ENCODE assay signal across 15 cellular contexts in genomic region chr6:395432-396125, GRCh38. TPM values are rescaled to one million over a fixed set of nuclear protein-coding genes. Genes with fewer than 3 reads are reported as not detected.
DNase-seq lines count a peak whose midpoint lies in the region; ATAC-seq, FAIRE-seq and TF ChIP-seq lines count a peak whose summit lies in the region.
"Had no signal": no experiment of that assay in that cellular context is flagged by ENCODE, and none has a peak within 500 bp of the region (broad histone marks: within the 10 kb centered on the region; RNA-seq: fewer than 3 reads in every experiment).

No MANE protein-coding gene starts in this region.

- H3K27me3 ChIP-seq in BLaER1 treated with 17β-estradiol and CSF1 and Interleukin-3, amounts not matched to agents 10 nM and 100 nM = peaks cover 0 to 50% (median under 1%) of the 10 kb centered on the region in 11 experiments; a peak in 9 of 22 replicates
- H3K27me3 ChIP-seq in GM12878 (replicated peaks in 1 of 2; ENCODE audit: control insufficient read depth in 2 of 2, insufficient read depth in 2 of 2, low read length in 1 of 2) = no peaks in the 10 kb centered on the region
- H3K27me3 ChIP-seq in HAP-1 (ENCODE audit: low read depth) = peaks cover 38% of the 10 kb centered on the region

- SMC1A ChIA-PET in GM12878 (lab: Charles Lee; ENCODE audit: uncharacterized antibody, unreplicated experiment) = interaction anchor here (0.6 to 13.5 kb wide), 15 partner anchors 10 to 212 kb away, joined by 3 to 185 read pairs (median 5); no protein-coding TSS in a partner anchor

- TF ChIP-seq RAD21 in GM12878 (IDR thresholded peaks at IDR 0.05; ENCODE audit: insufficient read depth, low read depth, low read length) = no peak

- FAIRE-seq in GM12878 (lab: Jason Lieb, UNC) = no peak

- H3K9me3 ChIP-seq in BLaER1 treated with 17β-estradiol and CSF1 and Interleukin-3, amounts not matched to agents 10 nM and 100 nM (replicated peaks in 1 of 11) = no peaks in the 10 kb centered on the region
- H3K9me3 ChIP-seq in GM12878 (replicated peaks; ENCODE audit: control insufficient read depth, insufficient read depth, low read length) (no peaks in the 10 kb centered on the region), HAP-1 (no peaks in the 10 kb centered on the region)
- H3K9me3 ChIP-seq: prostate gland, thoracic aorta had no signal

- TF ChIP-seq EP300 in GM12878 (IDR thresholded peaks at IDR 0.05; ENCODE audit: borderline replicate concordance in 1 of 2, control insufficient read depth in 1 of 2, low read depth in 2 of 2, low read length in 2 of 2) = no peak

- H3K4me2 ChIP-seq in BLaER1 treated with 17β-estradiol and CSF1 and Interleukin-3, amounts not matched to agents 10 nM and 100 nM = peak overlapping the region; percentile 40 to 100 (median 96)
- peak overlapping the region; percentile 77 for H3K4me2 ChIP-seq in GM12878 (ENCODE audit: control insufficient read depth, insufficient read depth)

- peaks cover 6% of the 10 kb centered on the region for H3K4me1 Mint-ChIP-seq in glutamatergic neuron (ENCODE audit: low read depth, unreplicated experiment)

- H3K4me3 Mint-ChIP-seq in glutamatergic neuron (ENCODE audit: unreplicated experiment) = no peak overlapping the region

- TF ChIP-seq CTCF in GM12864 (IDR thresholded peaks at IDR 0.05; ENCODE audit: low read depth, low read length, missing control alignments) (no peak), GM12878 (IDR thresholded peaks at IDR 0.05 in 2 of 3, conservative IDR thresholded peaks at IDR 0.05 in 1 of 3; ENCODE audit: control insufficient read depth in 2 of 3, extremely low read depth in 1 of 3, insufficient read depth in 1 of 3, low read depth in 3 of 3, low read length in 3 of 3) (no peak), glutamatergic neuron (IDR thresholded peaks at IDR 0.05; ENCODE audit: partially characterized antibody, unreplicated experiment) (no peak)

- peaks cover 11% of the 10 kb centered on the region for H3K9me3 Mint-ChIP-seq in glutamatergic neuron (ENCODE audit: unreplicated experiment)

- peaks cover 0 to 87% (median 52%) of the 10 kb centered on the region in 11 experiments; a peak in 19 of 22 replicates for H4K20me1 ChIP-seq in BLaER1 treated with 17β-estradiol and CSF1 and Interleukin-3, amounts not matched to agents 10 nM and 100 nM
- H4K20me1 ChIP-seq in GM12878 (ENCODE audit: control insufficient read depth, insufficient read depth) = peaks cover 25% of the 10 kb centered on the region

- peaks cover 13% of the 10 kb centered on the region for H3K27me3 Mint-ChIP-seq in glutamatergic neuron (ENCODE audit: unreplicated experiment)

- H3K36me3 Mint-ChIP-seq in glutamatergic neuron (ENCODE audit: unreplicated experiment) = peaks cover 7% of the 10 kb centered on the region

- peaks cover 34 to 87% (median 75%) of the 10 kb centered on the region in 10 experiments for H3K4me1 ChIP-seq in BLaER1 treated with 17β-estradiol and CSF1 and Interleukin-3, amounts not matched to agents 10 nM and 100 nM
- H3K4me1 ChIP-seq in GM12878 (ENCODE audit: control insufficient read depth, insufficient read depth, low read length) (peaks cover 38% of the 10 kb centered on the region), HAP-1 (no peaks in the 10 kb centered on the region)

- BruUV-seq in GM12878 (replicated peaks; lab: Mats Ljungman, UMichigan) = TSS peak; percentile 4

- ATAC-seq in GM12878 = no peak
- ATAC-seq in HG03469 (IDR thresholded peaks at IDR 0.05; ENCODE audit: unreplicated experiment) = no peak
- ATAC-seq: esophagus mucosa had no signal

- TF ChIP-seq POLR2A in GM12878 (IDR thresholded peaks at IDR 0.05; ENCODE audit: low read depth, low read length) = peak; percentile 96

- DNase-seq in GM12864 (ENCODE audit: low read depth) (no peak), NOMO-1 treated with DMSO at 0.1 percent for 48 hours (lab: John Stamatoyannopoulos, UW; ENCODE audit: unreplicated experiment) (peak; percentile 6), GM12878 (ENCODE audit: low read depth, low spot score) (no peak), glutamatergic neuron (no peak), HAP-1 (ENCODE audit: low spot score in 2 of 2) (no peak)
- DNase-seq: anterior cingulate cortex; GM23248; SIG-M5; stimulated activated CD4-positive, alpha-beta T cell treated with anti-CD3 and anti-CD28 coated beads, Interleukin-12 subunit alpha, Interleukin-12 subunit beta, amount 100 ng/mL, for 4 hours had no signal

- 75% methylated on average over 10 of the region's 10 CpGs for WGBS in GM12878 (ENCODE audit: insufficient coverage, insufficient replicate concordance, low lambda C conversion rate, missing lambda C conversion rate)

- peaks cover 23 to 64% (median 57%) of the 10 kb centered on the region in 11 experiments for H3K36me3 ChIP-seq in BLaER1 treated with 17β-estradiol and CSF1 and Interleukin-3, amounts not matched to agents 10 nM and 100 nM
- H3K36me3 ChIP-seq in GM12878 (ENCODE audit: control insufficient read depth in 2 of 2, insufficient read depth in 2 of 2, low read length in 1 of 2) = peaks cover 40 to 50% of the 10 kb centered on the region in 2 experiments
- H3K36me3 ChIP-seq in HAP-1 (replicated peaks) = no peaks in the 10 kb centered on the region
- H3K36me3 ChIP-seq: prostate gland, thoracic aorta had no signal

- CTCF ChIA-PET in GM12878 (lab: Yijun Ruan, JAX) = interaction anchor here (0.7 to 5.1 kb wide), 9 partner anchors 8 to 206 kb away, joined by 3 to 33 read pairs (median 5); no protein-coding TSS in a partner anchor

- no peak overlapping the region for H3K4me3 ChIP-seq in BLaER1 treated with 17β-estradiol and CSF1 and Interleukin-3, amounts not matched to agents 10 nM and 100 nM
- H3K4me3 ChIP-seq in GM12864 (ENCODE audit: low read depth, low read length) (peak overlapping the region; percentile 89), GM12878 (peak overlapping the region; percentile 95), HAP-1 (no peak overlapping the region)
- H3K4me3 ChIP-seq: GM23248, prostate gland, thoracic aorta had no signal

- intact Hi-C loops in GM12878 (cut with micrococcal nuclease; ENCODE audit: unreplicated experiment) = no loop called here

- H3K9ac ChIP-seq in BLaER1 treated with 17β-estradiol and CSF1 and Interleukin-3, amounts not matched to agents 10 nM and 100 nM = no peak overlapping the region
- peak overlapping the region; percentile 97 for H3K9ac ChIP-seq in GM12878 (ENCODE audit: control insufficient read depth, insufficient read depth, low read length)
- H3K9ac ChIP-seq: GM23248 had no signal

- in situ Hi-C loops in GM12878 (cut with MboI) (loop anchor here (5.0 to 10.0 kb wide), 2 partner anchors 181 to 208 kb away; no protein-coding TSS in a partner anchor), HAP-1 (cut with MboI; ENCODE audit: low sequenced_read_pairs) (no loop called here)

- POLR2A ChIA-PET in GM12878 (lab: Charles Lee) = interaction anchor here (0.6 to 5.6 kb wide), 5 partner anchors 9 to 100 kb away, joined by 4 to 42 read pairs (median 7); no protein-coding TSS in a partner anchor

- no peak overlapping the region for H3K27ac ChIP-seq in BLaER1 treated with 17β-estradiol and CSF1 and Interleukin-3, amounts not matched to agents 10 nM and 100 nM
- peak overlapping the region; percentile 64 for H3K27ac ChIP-seq in GM12878 (ENCODE audit: control insufficient read depth, insufficient read depth)
- H3K27ac ChIP-seq: C4-2B, GM23248, prostate gland, thoracic aorta had no signal

- RAD21 ChIA-PET in GM12878 (lab: Charles Lee; ENCODE audit: unreplicated experiment) = interaction anchor here (1.0 to 9.4 kb wide), 11 partner anchors 9 to 169 kb away, joined by 3 to 95 read pairs (median 8); no protein-coding TSS in a partner anchor

- H3K79me2 ChIP-seq in GM12878 (ENCODE audit: control insufficient read depth, insufficient read depth, low read length) = peaks cover 95% of the 10 kb centered on the region

- H2AFZ ChIP-seq in GM12878 (ENCODE audit: control insufficient read depth, low read depth, low read length) = no peak overlapping the region
- H2AFZ ChIP-seq: GM23248 had no signal

- no peak overlapping the region for H3K27ac Mint-ChIP-seq in glutamatergic neuron (ENCODE audit: unreplicated experiment)

TF ChIP-seq in GM12878, 131 proteins besides CTCF, POLR2A, EP300 and RAD21 (continues in another document):
- TF ChIP-seq NKRF (conservative IDR thresholded peaks at IDR 0.05) (0 out of 2 replicates have a peak, but pooled peaks have one; percentile 9), CHD1 (IDR thresholded peaks at IDR 0.05; ENCODE audit: low read depth, low read length) (peak; percentile 72; the same call in 1 of the 2 replicates), HDAC6 (IDR thresholded peaks at IDR 0.05; ENCODE audit: unreplicated experiment) (no peak)

RNA-seq across cellular contexts. Expression of gene IRF4, which starts 4.0 kb away (rescaled TPM):
- 825 and 857 TPM in 2 replicates for total RNA-seq in GM12878 (2013; cell fraction: nucleolus; rRNA removed)
- total RNA-seq in GM12878 (2014; rRNA removed) (287 and 295 TPM in 2 replicates), GM12878 (2014; rRNA removed; fragmentation: Illumina TruSeq; extraction: Trizol) (217 and 228 TPM in 2 replicates), GM12878 (2021) (495 and 498 TPM in 2 replicates), glutamatergic neuron (ENCODE audit: unreplicated experiment) (0.37 TPM)
- polyA plus RNA-seq in GM12878 (2011; ENCODE audit: low read depth) = 299 TPM
- polyA plus RNA-seq in GM12878 (2011; rRNA removed) (252 and 320 TPM in 2 replicates), GM12878 (2014; fragmentation: Illumina TruSeq; extraction: Trizol) (223 and 228 TPM in 2 replicates), GM12878 (2014; fragmentation: Nextera tagmentation; extraction: Ambion mirVana) (10 to 100 TPM; 50.0 to 98.9 TPM), GM12878 (2014; rRNA removed) (187 and 205 TPM in 2 replicates), GM12878 (2016; fragmentation: Nextera tagmentation; extraction: Ambion mirVana) (100 to 1,000 TPM; 295 to 297 TPM)
- 352 and 442 TPM in 2 replicates for polyA plus RNA-seq in GM12878 (2011; cell fraction: cytosol; rRNA removed)
- polyA plus RNA-seq in GM12878 (2011; cell fraction: nucleus; rRNA removed) = 848 and 1,001 TPM in 2 replicates
- 262 and 367 TPM in 2 replicates for polyA plus RNA-seq in GM12878 (2012)
- polyA minus RNA-seq in GM12878 (2011; rRNA and poly(A)+ RNA removed) = 364 and 403 TPM in 2 replicates
- 196 and 207 TPM in 2 replicates for polyA minus RNA-seq in GM12878 (2011; cell fraction: cytosol; rRNA and poly(A)+ RNA removed)
- polyA minus RNA-seq in GM12878 (2011; cell fraction: nucleus; rRNA and poly(A)+ RNA removed) = 241 and 321 TPM in 2 replicates
- total RNA-seq: GM23248 had no signal

Comparison
In these comparisons a context has a peak if more than half of its experiments do, and no peak if none do; other contexts are left out.
1. H3K4me3 ChIP-seq: peak in GM12864 (single experiment) and GM12878 (single experiment); none in BLaER1 treated with 17β-estradiol and CSF1 and Interleukin-3, amounts not matched to agents 10 nM and 100 nM (0 of 10) and HAP-1 (single experiment).
2. RNA of gene IRF4, which starts 4.0 kb away (total RNA-seq): 217 to 857 TPM in GM12878; 0.37 TPM in glutamatergic neuron (single experiment); every median in the first group is over 100 times any median in the second.